26 cellular contexts compared by ENCODE assay signal in genomic region chr19:30888937-30889336, GRCh38.
"Had no signal": no experiment of that assay in that cellular context is flagged by ENCODE, and none has a peak within 500 bp of the region (broad histone marks: within the 10 kb centered on the region; RNA-seq: fewer than 3 reads in every experiment).

No MANE protein-coding gene starts in this region.

- H3K27ac Mint-ChIP-seq: natural killer cell; nephron; neural progenitor cell; progenitor cell of endocrine pancreas; stimulated activated effector memory CD8-positive, alpha-beta T cell treated with anti-CD3 and anti-CD28 coated beads, Interleukin-12 subunit alpha, Interleukin-12 subunit beta, amount 100 ng/mL, for 72 hours; stimulated activated naive B cell treated with anti-CD40 and anti-IgM and Interleukin-4, amounts not matched to agents 10 μg/mL and 1 μg/mL and 100 μg/mL, for 72 hours; stimulated activated naive CD8-positive, alpha-beta T cell treated with anti-CD3 and anti-CD28 coated beads, Interleukin-15, Interleukin-2, amounts not matched to agents 100 ng/mL and 50 ng/mL, for 24 hours had no signal

- H3K27me3 ChIP-seq: neural progenitor cell, ovary, right lobe of liver, sigmoid colon, thyroid gland, tibial nerve, upper lobe of left lung had no signal

- H3K4me3 ChIP-seq: neural progenitor cell, ovary, psoas muscle, right lobe of liver, sigmoid colon, stomach, thoracic aorta, thyroid gland, tibial nerve, upper lobe of left lung had no signal

- H3K4me3 Mint-ChIP-seq: natural killer cell; nephron; neural progenitor cell; stimulated activated effector memory CD8-positive, alpha-beta T cell treated with anti-CD3 and anti-CD28 coated beads, Interleukin-12 subunit alpha, Interleukin-12 subunit beta, amount 100 ng/mL, for 72 hours; stimulated activated naive B cell treated with anti-CD40 and anti-IgM and Interleukin-4, amounts not matched to agents 10 μg/mL and 1 μg/mL and 100 μg/mL, for 72 hours; stimulated activated naive CD8-positive, alpha-beta T cell treated with anti-CD3 and anti-CD28 coated beads, Interleukin-15, Interleukin-2, amounts not matched to agents 100 ng/mL and 50 ng/mL, for 24 hours had no signal

- H3K9me3 Mint-ChIP-seq: natural killer cell; nephron; neural progenitor cell; stimulated activated effector memory CD8-positive, alpha-beta T cell treated with anti-CD3 and anti-CD28 coated beads, Interleukin-12 subunit alpha, Interleukin-12 subunit beta, amount 100 ng/mL, for 72 hours; stimulated activated naive CD8-positive, alpha-beta T cell treated with anti-CD3 and anti-CD28 coated beads, Interleukin-15, Interleukin-2, amounts not matched to agents 100 ng/mL and 50 ng/mL, for 24 hours had no signal

- H3K4me1 Mint-ChIP-seq: natural killer cell; neural progenitor cell; stimulated activated effector memory CD8-positive, alpha-beta T cell treated with anti-CD3 and anti-CD28 coated beads, Interleukin-12 subunit alpha, Interleukin-12 subunit beta, amount 100 ng/mL, for 72 hours; stimulated activated naive B cell treated with anti-CD40 and anti-IgM and Interleukin-4, amounts not matched to agents 10 μg/mL and 1 μg/mL and 100 μg/mL, for 72 hours had no signal

- H3K27me3 Mint-ChIP-seq: stimulated activated naive B cell treated with anti-CD40 and anti-IgM and Interleukin-4, amounts not matched to agents 10 μg/mL and 1 μg/mL and 100 μg/mL, for 72 hours; stimulated activated naive CD8-positive, alpha-beta T cell treated with anti-CD3 and anti-CD28 coated beads, Interleukin-15, Interleukin-2, amounts not matched to agents 100 ng/mL and 50 ng/mL, for 24 hours had no signal

- H3K4me1 ChIP-seq: neural progenitor cell, parathyroid adenoma, psoas muscle, right lobe of liver, sigmoid colon, stomach, thyroid gland, tibial nerve, upper lobe of left lung had no signal

- H3K36me3 ChIP-seq: neural progenitor cell, ovary, right lobe of liver, sigmoid colon, stomach, thoracic aorta, thyroid gland, tibial nerve, upper lobe of left lung had no signal

- H3K27ac ChIP-seq: neural progenitor cell, ovary, parathyroid adenoma, psoas muscle, right lobe of liver, stomach, thyroid gland had no signal

- DNase-seq: natural killer cell; occipital lobe; ovary; psoas muscle; right cardiac atrium; right lobe of liver; sigmoid colon; small intestine; stimulated activated CD4-positive, alpha-beta T cell treated with anti-CD3 and anti-CD28 coated beads, Interleukin-15, amount 100 ng/mL, for 24 hours; stimulated activated CD4-positive, alpha-beta T cell treated with anti-CD3 and anti-CD28 coated beads, Interleukin-2, amount 100 ng/mL, for 24 hours; stimulated activated CD4-positive, alpha-beta T cell treated with anti-CD3 and anti-CD28 coated beads, Interleukin-2, amount 100 ng/mL, for 48 hours; stimulated activated CD4-positive, alpha-beta T cell treated with anti-CD3 and anti-CD28 coated beads, Interleukin-4, amount 100 ng/mL, for 24 hours; stimulated activated naive B cell treated with anti-CD40 and anti-IgM and Interleukin-4, amounts not matched to agents 10 μg/mL and 1 μg/mL and 100 μg/mL, for 72 hours; stimulated activated naive CD4-positive, alpha-beta T cell treated with Interleukin-2 at 50 U/mL for 16 hours; stomach; thyroid gland; trophoblast cell; upper lobe of left lung had no signal

- H2AFZ ChIP-seq: neural progenitor cell, parathyroid adenoma had no signal

- H3K79me2 ChIP-seq: parathyroid adenoma had no signal

- H3K36me3 Mint-ChIP-seq: natural killer cell; neural progenitor cell; stimulated activated effector memory CD8-positive, alpha-beta T cell treated with anti-CD3 and anti-CD28 coated beads, Interleukin-12 subunit alpha, Interleukin-12 subunit beta, amount 100 ng/mL, for 72 hours; stimulated activated naive B cell treated with anti-CD40 and anti-IgM and Interleukin-4, amounts not matched to agents 10 μg/mL and 1 μg/mL and 100 μg/mL, for 72 hours had no signal

- H3K4me2 ChIP-seq: neural progenitor cell had no signal

- ATAC-seq: natural killer cell; psoas muscle; right cardiac atrium; right lobe of liver; stimulated activated effector memory CD8-positive, alpha-beta T cell treated with anti-CD3 and anti-CD28 coated beads, Interleukin-12 subunit alpha, Interleukin-12 subunit beta, amount 100 ng/mL, for 72 hours; stimulated activated naive B cell treated with anti-CD40 and anti-IgM and Interleukin-4, amounts not matched to agents 10 μg/mL and 1 μg/mL and 100 μg/mL, for 72 hours had no signal
